Comparison of ENCODE assay signal across 8 cellular contexts in genomic region chr3:23805228-23805880, GRCh38. TPM values are rescaled to one million over a fixed set of nuclear protein-coding genes. Genes with fewer than 3 reads are reported as not detected.
A peak's percentile ranks its signal among the peaks of the same experiment; 100 is the strongest.
DNase-seq lines count a peak whose midpoint lies in the region; ATAC-seq and TF ChIP-seq lines count a peak whose summit lies in the region.

No MANE protein-coding gene starts in this region.

- H3K9me3 ChIP-seq in gastroesophageal sphincter (no peaks in the 10 kb centered on the region), skeletal muscle tissue (ENCODE audit: control insufficient read depth in 3 of 3, low read length in 3 of 3) (no peaks in the 10 kb centered on the region), mucosa of descending colon (no peaks in the 10 kb centered on the region)

- H3K4me3 ChIP-seq in H7 (ENCODE audit: insufficient read depth, low read depth, low read length) (peak overlapping the region; percentile 82), gastroesophageal sphincter (peak overlapping the region; percentile 82 to 93), skeletal muscle tissue (ENCODE audit: low read length in 3 of 3) (peak overlapping the region; percentile 74 to 84 (median 83)), mucosa of descending colon (no peak overlapping the region)

- no peak for TF ChIP-seq EP300 in gastroesophageal sphincter (IDR thresholded peaks at IDR 0.05)

- DNase-seq in H7 = no peak
- no peak for DNase-seq in DMS53 treated with DMSO at 0.1 percent for 48 hours (lab: John Stamatoyannopoulos, UW; ENCODE audit: unreplicated experiment)
- DNase-seq in H4 (ENCODE audit: low spot score) = no peak
- DNase-seq in dedifferentiated amniotic fluid mesenchymal stem cell (ENCODE audit: extremely low spot score) = no peak
- no peak for DNase-seq in mucosa of descending colon

- peak; percentile 42 for ATAC-seq in SK-N-SH treated with all-trans-retinoic acid at 6 μM for 48 hours
- no peak for ATAC-seq in gastroesophageal sphincter
- ATAC-seq in mucosa of descending colon = no peak

- H3K4me1 ChIP-seq in gastroesophageal sphincter (peaks cover 3 to 38% (median 23%) of the 10 kb centered on the region in 3 donors), skeletal muscle tissue (ENCODE audit: control insufficient read depth in 3 of 3, insufficient read depth in 3 of 3, low read length in 3 of 3) (peaks cover 15 to 27% (median 18%) of the 10 kb centered on the region in 3 donors), mucosa of descending colon (ENCODE audit: low read depth) (peaks cover 28% of the 10 kb centered on the region)

- no peaks in the 10 kb centered on the region; the same call in none of the 2 replicates for H3K36me3 ChIP-seq in H7 (replicated peaks; ENCODE audit: control insufficient read depth, insufficient read depth, low read length)
- H3K36me3 ChIP-seq in gastroesophageal sphincter = no peaks in the 10 kb centered on the region
- H3K36me3 ChIP-seq in skeletal muscle tissue (ENCODE audit: control insufficient read depth in 3 of 3, insufficient read depth in 3 of 3, low read length in 3 of 3) = no peaks in the 10 kb centered on the region
- no peaks in the 10 kb centered on the region for H3K36me3 ChIP-seq in mucosa of descending colon (ENCODE audit: low read depth)

- H3K27me3 ChIP-seq in H7 (ENCODE audit: control insufficient read depth, insufficient read depth, low read length) (no peaks in the 10 kb centered on the region; the same call in 1 of the 2 replicates), gastroesophageal sphincter (no peaks in the 10 kb centered on the region), skeletal muscle tissue (ENCODE audit: control insufficient read depth in 3 of 3, insufficient read depth in 3 of 3, low read length in 3 of 3) (no peaks in the 10 kb centered on the region)

- H3K27ac ChIP-seq in gastroesophageal sphincter (peak overlapping the region; percentile 27 to 95 (median 92)), skeletal muscle tissue (ENCODE audit: low read depth, low read length) (no peak overlapping the region)

- peak overlapping the region; percentile 12 to 73 (median 71) for H3K9ac ChIP-seq in skeletal muscle tissue (ENCODE audit: low read depth in 1 of 3, low read length in 3 of 3)

- intact Hi-C loops in mucosa of descending colon (cut with DNase I, micrococcal nuclease) = no loop called here

- 34 to 47% methylated on average over 7 to 10 of the region's 21 CpGs for WGBS in gastroesophageal sphincter (ENCODE audit: low coverage in 1 of 2), 2 donors

- TF ChIP-seq CTCF in gastroesophageal sphincter (IDR thresholded peaks at IDR 0.05) (peak in 1 of 4 experiments; percentile 12), mucosa of descending colon (IDR thresholded peaks at IDR 0.05) (no peak)

- TF ChIP-seq POLR2A in gastroesophageal sphincter (IDR thresholded peaks at IDR 0.05) = no peak

TF ChIP-seq in SK-N-SH treated with all-trans-retinoic acid at 6 μM for 48 hours, 23 proteins besides CTCF, POLR2A, EP300 and RAD21:
- TF ChIP-seq ZC3H10 (CRISPR knock-in tag; IDR thresholded peaks at IDR 0.05) = no peak
- TF ChIP-seq GLIS3 (CRISPR knock-in tag; IDR thresholded peaks at IDR 0.05) = no peak
- no peak for TF ChIP-seq SNAI2 (CRISPR knock-in tag; IDR thresholded peaks at IDR 0.05)
- no peak for TF ChIP-seq PPARA (CRISPR knock-in tag; IDR thresholded peaks at IDR 0.05; ENCODE audit: borderline replicate concordance)
- no peak for TF ChIP-seq ZFP30 (CRISPR knock-in tag; IDR thresholded peaks at IDR 0.05)
- TF ChIP-seq ZNF565 (CRISPR knock-in tag; conservative IDR thresholded peaks at IDR 0.05; ENCODE audit: low read depth) = no peak
- TF ChIP-seq CSRNP3 (CRISPR knock-in tag; IDR thresholded peaks at IDR 0.05) = no peak
- TF ChIP-seq BACH2 (CRISPR knock-in tag; IDR thresholded peaks at IDR 0.05; ENCODE audit: borderline replicate concordance) = no peak
- TF ChIP-seq POU6F1 (CRISPR knock-in tag; IDR thresholded peaks at IDR 0.05; ENCODE audit: borderline replicate concordance, low read depth) = no peak

RNA-seq across cellular contexts. Expression of gene UBE2E1, which starts 0.4 kb away (rescaled TPM):
- 138 and 159 TPM in 2 replicates for total RNA-seq in H7 (2014; rRNA removed; shearing (Covaris generic))
- total RNA-seq in gastroesophageal sphincter (100 to 1,000 TPM in 3 of 4 donors, 10 to 100 TPM in 1; 89.4 to 153 (median 121) TPM), skeletal muscle tissue (83.0 TPM), mucosa of descending colon (100 to 1,000 TPM in 1 of 3 donors, 10 to 100 TPM in 2; 84.7 to 111 (median 86.8) TPM)
- 62.5 and 81.4 TPM in 2 replicates for total RNA-seq in H4 (2014; rRNA removed; shearing (Covaris generic))
